8 cellular contexts compared by ENCODE assay signal in the genomic region with DNA sequence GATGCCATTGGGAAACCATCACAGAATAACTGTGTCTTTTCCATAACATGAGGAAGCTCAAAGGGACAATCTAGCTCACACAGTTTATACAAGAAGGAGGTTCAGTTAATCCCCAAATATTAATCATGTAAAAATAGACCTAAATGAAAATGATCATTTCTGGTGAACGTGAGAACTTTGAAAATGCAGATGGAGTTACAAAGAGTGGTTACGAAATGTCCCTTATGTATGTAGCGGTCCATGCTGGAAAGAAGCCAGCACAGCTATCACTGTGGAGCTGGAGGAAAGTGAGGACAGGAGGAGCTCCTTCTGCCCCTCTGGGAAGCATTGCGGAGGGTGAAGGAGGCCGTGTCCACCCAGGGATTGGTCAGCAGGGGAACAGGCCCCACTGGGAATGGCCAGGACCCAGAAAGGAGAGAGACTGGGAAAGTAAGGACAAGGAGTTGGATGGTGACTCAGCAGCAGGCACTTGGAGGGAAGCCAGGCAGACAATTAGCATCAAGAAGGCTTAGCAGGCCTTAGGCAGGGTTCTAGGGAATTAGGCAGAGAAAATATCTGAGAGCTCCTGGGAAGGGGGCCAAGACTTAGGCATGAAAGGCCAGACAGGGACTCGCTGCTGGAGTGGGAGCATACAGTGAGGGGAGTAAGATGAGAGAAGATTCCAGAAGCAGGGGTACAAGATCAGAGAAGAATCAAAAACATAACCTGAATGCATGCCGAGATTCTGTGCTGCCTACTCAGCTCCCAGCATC.
DNase-seq lines count a peak whose midpoint lies in the region; ATAC-seq and TF ChIP-seq lines count a peak whose summit lies in the region.

No MANE protein-coding gene starts in this region.

- WGBS in lower leg skin, 2 donors, result 26 to 33% methylated on average over 7 of the region's 7 CpGs

- H3K4me3 ChIP-seq in lower leg skin (ENCODE audit: low read depth, poor library complexity, severe bottlenecking), result no peak overlapping the region

- TF ChIP-seq POLR2A in lower leg skin (IDR thresholded peaks at IDR 0.05), result no peak

- TF ChIP-seq CTCF in lower leg skin (IDR thresholded peaks at IDR 0.05), result no peak
- no peak for TF ChIP-seq CTCF in GM10248 (IDR thresholded peaks at IDR 0.05; ENCODE audit: control extremely low read depth, extremely low read depth, low read depth, missing control alignments)

- CTCF ChIA-PET in GM10248 (lab: Yijun Ruan, JAX), result interaction anchor here (0.9 to 12.9 kb wide), 32 partner anchors 8 to 918 kb away, joined by 3 to 305 read pairs (median 4); no protein-coding TSS in a partner anchor

- intact Hi-C loops in lower leg skin (cut with DNase I; ENCODE audit: low total_unique reads), result no loop called here

- POLR2A ChIA-PET in GM10248 (lab: Yijun Ruan, JAX), result no interaction called here

- ATAC-seq in HG03457 (IDR thresholded peaks at IDR 0.05; ENCODE audit: unreplicated experiment) (no peak), HG03045 (IDR thresholded peaks at IDR 0.05; ENCODE audit: unreplicated experiment) (no peak)

- DNase-seq in DMS53 treated with DMSO at 0.1 percent for 48 hours (lab: John Stamatoyannopoulos, UW; ENCODE audit: unreplicated experiment), result peak; percentile 7
- peak; percentile 79 for DNase-seq in NCI-H2196 (lab: John Stamatoyannopoulos, UW; ENCODE audit: unreplicated experiment)
- DNase-seq in cerebellar cortex (ENCODE audit: low spot score), result peak; percentile 38
- DNase-seq in lower leg skin (ENCODE audit: low spot score in 2 of 2), result peak; percentile 58 to 88
- DNase-seq in ureter (ENCODE audit: low spot score), result peak; percentile 85
- no peak for DNase-seq in GM10248 (ENCODE audit: extremely low spot score)
